In genomic region chr22:23742505-23743264, GRCh38 we compare ENCODE assay signal across 29 cellular contexts. TPM values are rescaled to one million over a fixed set of nuclear protein-coding genes. Genes with fewer than 3 reads are reported as not detected.
DNase-seq lines count a peak whose midpoint lies in the region; ATAC-seq, FAIRE-seq and TF ChIP-seq lines count a peak whose summit lies in the region.
"Had no signal": no experiment of that assay in that cellular context is flagged by ENCODE, and none has a peak within 500 bp of the region (broad histone marks: within the 10 kb centered on the region; RNA-seq: fewer than 3 reads in every experiment).

No MANE protein-coding gene starts in this region.

- no peaks in the 10 kb centered on the region for H3K27me3 ChIP-seq in thymus (ENCODE audit: control insufficient read depth, insufficient read depth)
- H3K27me3 ChIP-seq: cardiac muscle cell, neutrophil, tibial nerve had no signal

- H3K9me2 ChIP-seq in OCI-LY7 (ENCODE audit: insufficient read depth, low read length) = no peaks in the 10 kb centered on the region

- CTCF ChIA-PET in OCI-LY7 (lab: Charles Lee; ENCODE audit: unreplicated experiment) = no interaction called here

- peak; percentile 47 for ATAC-seq in omental fat pad (ENCODE audit: low FRiP score)
- no peak for ATAC-seq in GM19467 (IDR thresholded peaks at IDR 0.05; ENCODE audit: unreplicated experiment)
- ATAC-seq: GM23338; SK-N-SH treated with all-trans-retinoic acid at 6 μM for 48 hours; stimulated activated naive CD8-positive, alpha-beta T cell treated with anti-CD3 and anti-CD28 coated beads, Interleukin-15, Interleukin-2, amounts not matched to agents 100 U/mL and 50 U/mL, for 24 hours had no signal

- no peak overlapping the region for H2AFZ ChIP-seq in OCI-LY7 (ENCODE audit: low read length)
- H2AFZ ChIP-seq: GM23338 had no signal

- DNase-seq in OCI-LY7 (ENCODE audit: low spot score) = no peak
- no peak for DNase-seq in coronary artery (ENCODE audit: low spot score)
- DNase-seq in omental fat pad (ENCODE audit: low spot score) = no peak
- DNase-seq in pons (ENCODE audit: low spot score) = no peak
- no peak for DNase-seq in HTR-8/SVneo (ENCODE audit: insufficient read length, low spot score)
- DNase-seq in mucosa of gallbladder (ENCODE audit: low spot score) = no peak
- DNase-seq: activated CD4-positive, alpha-beta T cell treated with anti-CD3 and anti-CD28 coated beads for 48 hours; activated naive CD4-positive, alpha-beta T cell treated with Interleukin-2 at 50 U/mL for 16 hours; activated T-cell treated with anti-CD3 and anti-CD28 coated beads, Interleukin-2, amount 50 U/mL, for 48 hours; amniotic stem cell; DMS153; kidney; NCI-H187 treated with DMSO at 0.1 percent for 48 hours; NCI-H526 treated with DMSO at 0.1 percent for 48 hours; stimulated activated CD4-positive, alpha-beta T cell treated with anti-CD3 and anti-CD28 coated beads, Interleukin-12 subunit alpha, Interleukin-12 subunit beta, amount 100 ng/mL, for 4 hours; stimulated activated CD4-positive, alpha-beta T cell treated with anti-CD3 and anti-CD28 coated beads, Interleukin-4, amount 100 ng/mL, for 4 hours; stimulated activated naive CD8-positive, alpha-beta T cell treated with anti-CD3 and anti-CD28 coated beads, Interleukin-15, Interleukin-2, amounts not matched to agents 100 U/mL and 50 U/mL, for 24 hours; T-helper 2 cell had no signal

- H3K9me3 ChIP-seq in OCI-LY7 (ENCODE audit: low read length) = no peaks in the 10 kb centered on the region
- H3K9me3 ChIP-seq in thymus (ENCODE audit: control insufficient read depth) = no peaks in the 10 kb centered on the region
- H3K9me3 ChIP-seq: neutrophil had no signal

- TSS peak; percentile 44 for BruUV-seq in OCI-LY7 (replicated peaks; lab: Mats Ljungman, UMichigan)

- H3K36me3 ChIP-seq in OCI-LY7 (ENCODE audit: insufficient read depth, low read length) (peaks cover 27% of the 10 kb centered on the region; the same call in 1 of the 2 replicates), thymus (ENCODE audit: control insufficient read depth, insufficient read depth) (peaks cover 20% of the 10 kb centered on the region)

- intact Hi-C loops in OCI-LY7 (cut with micrococcal nuclease; ENCODE audit: unreplicated experiment) = no loop called here

- no peak overlapping the region for H3K4me3 ChIP-seq in OCI-LY7 (ENCODE audit: low read depth, low read length, poor library complexity, severe bottlenecking)
- no peak overlapping the region for H3K4me3 ChIP-seq in coronary artery
- H3K4me3 ChIP-seq in thymus (ENCODE audit: low read length) = no peak overlapping the region
- H3K4me3 ChIP-seq: cardiac muscle cell, GM23338, tibial nerve had no signal

- no peak overlapping the region for H3K27ac ChIP-seq in OCI-LY7 (ENCODE audit: low read depth, low read length, poor library complexity, severe bottlenecking)
- H3K27ac ChIP-seq in coronary artery = peak overlapping the region; percentile 50 to 71
- H3K27ac ChIP-seq in thymus (ENCODE audit: low read depth) = peak overlapping the region; percentile 26
- H3K27ac ChIP-seq: cardiac muscle cell, KMS-11, neutrophil had no signal

- no peaks in the 10 kb centered on the region for H3K4me1 ChIP-seq in OCI-LY7 (ENCODE audit: insufficient read depth, low read length, poor library complexity, severe bottlenecking)
- H3K4me1 ChIP-seq in thymus (ENCODE audit: control insufficient read depth, insufficient read depth, low read length) = no peaks in the 10 kb centered on the region

- WGBS in thymus = 88% methylated on average over 7 of the region's 7 CpGs

- no peak overlapping the region for H3K4me2 ChIP-seq in OCI-LY7 (ENCODE audit: low read length)
- H3K4me2 ChIP-seq: GM23338, KMS-11 had no signal

- no peaks in the 10 kb centered on the region for H3K79me2 ChIP-seq in OCI-LY7 (ENCODE audit: insufficient read depth, low read depth, low read length)

- no peak for FAIRE-seq in HTR-8/SVneo (lab: Jason Lieb, UNC)
- FAIRE-seq: kidney had no signal

- TF ChIP-seq CTCF in OCI-LY7 (conservative IDR thresholded peaks at IDR 0.05; ENCODE audit: low read length) (no peak), coronary artery (IDR thresholded peaks at IDR 0.05) (no peak), omental fat pad (IDR thresholded peaks at IDR 0.05) (no peak)

- POLR2A ChIA-PET in OCI-LY7 (lab: Charles Lee) = no interaction called here

- H4K20me1 ChIP-seq in OCI-LY7 (ENCODE audit: insufficient read depth, low read length) = no peaks in the 10 kb centered on the region

RNA-seq across cellular contexts. Expression of gene ZNF70, which starts 8.2 kb away (rescaled TPM):
- total RNA-seq in OCI-LY7 (2014; rRNA removed; shearing (Covaris generic)) = 5.1 and 6.0 TPM in 2 replicates
- total RNA-seq in OCI-LY7 (2022) (8.4 and 8.7 TPM in 2 replicates), omental fat pad (1 to 10 TPM; 2.8 to 5.1 (median 4.0) TPM), mucosa of gallbladder (6.8 TPM)
- 1.7 TPM for polyA plus RNA-seq in thymus
- total RNA-seq: G401 had no signal

RNA-seq across cellular contexts. Expression of gene VPREB3, which starts 11.5 kb away (rescaled TPM):
- total RNA-seq in OCI-LY7 (2014; rRNA removed; shearing (Covaris generic)) = 163 and 241 TPM in 2 replicates
- 312 and 333 TPM in 2 replicates for total RNA-seq in OCI-LY7 (2022)
- not detected for total RNA-seq in omental fat pad
- 11.4 TPM for polyA plus RNA-seq in thymus
- not detected for total RNA-seq in mucosa of gallbladder
- total RNA-seq: G401, GM23338, HT1080, lung microvascular endothelial cell, tibial nerve had no signal

RNA-seq across cellular contexts. Expression of gene C22orf15, which starts 20.1 kb away (rescaled TPM):
- 1.0 and 1.7 TPM in 2 replicates for total RNA-seq in OCI-LY7 (2014; rRNA removed; shearing (Covaris generic))
- total RNA-seq in OCI-LY7 (2022) = 0.86 and 1.3 TPM in 2 replicates
- not detected for total RNA-seq in omental fat pad
- 1.3 TPM for polyA plus RNA-seq in thymus
- total RNA-seq in mucosa of gallbladder = 1.8 TPM
- total RNA-seq: cardiac muscle cell, G401, kidney had no signal

RNA-seq across cellular contexts. Expression of gene CHCHD10, which starts 25.1 kb away (rescaled TPM):
- 50.8 and 54.6 TPM in 2 replicates for total RNA-seq in OCI-LY7 (2014; rRNA removed; shearing (Covaris generic))
- total RNA-seq in OCI-LY7 (2022) (191 and 252 TPM in 2 replicates), omental fat pad (10 to 100 TPM; 19.9 to 61.2 (median 31.2) TPM), mucosa of gallbladder (148 TPM)
- 64.0 TPM for polyA plus RNA-seq in thymus
- total RNA-seq: G401, HT1080 had no signal

RNA-seq across cellular contexts. Expression of gene MMP11, which starts 30.0 kb away (rescaled TPM):
- 10.0 and 12.9 TPM in 2 replicates for total RNA-seq in OCI-LY7 (2014; rRNA removed; shearing (Covaris generic))
- 6.3 and 9.2 TPM in 2 replicates for total RNA-seq in OCI-LY7 (2022)
- 1 to 10 TPM in 2 of 4 donors, under 1 TPM in 1, not detected in 1; 0.79 to 3.1 (median 2.1) TPM for total RNA-seq in omental fat pad
- 3.8 TPM for polyA plus RNA-seq in thymus
- 4.4 TPM for total RNA-seq in mucosa of gallbladder
- total RNA-seq: G401, HT1080 had no signal

Comparison
In these comparisons a context has a peak if more than half of its experiments do, and no peak if none do; other contexts are left out.
1. RNA of gene VPREB3, which starts 11.5 kb away (total RNA-seq): 163 to 333 TPM in OCI-LY7; not detected in mucosa of gallbladder (single experiment) and not detected in omental fat pad; every median in the first group is over 100 times any median in the second.